Comparison of ENCODE assay signal across 8 cellular contexts in the genomic region with DNA sequence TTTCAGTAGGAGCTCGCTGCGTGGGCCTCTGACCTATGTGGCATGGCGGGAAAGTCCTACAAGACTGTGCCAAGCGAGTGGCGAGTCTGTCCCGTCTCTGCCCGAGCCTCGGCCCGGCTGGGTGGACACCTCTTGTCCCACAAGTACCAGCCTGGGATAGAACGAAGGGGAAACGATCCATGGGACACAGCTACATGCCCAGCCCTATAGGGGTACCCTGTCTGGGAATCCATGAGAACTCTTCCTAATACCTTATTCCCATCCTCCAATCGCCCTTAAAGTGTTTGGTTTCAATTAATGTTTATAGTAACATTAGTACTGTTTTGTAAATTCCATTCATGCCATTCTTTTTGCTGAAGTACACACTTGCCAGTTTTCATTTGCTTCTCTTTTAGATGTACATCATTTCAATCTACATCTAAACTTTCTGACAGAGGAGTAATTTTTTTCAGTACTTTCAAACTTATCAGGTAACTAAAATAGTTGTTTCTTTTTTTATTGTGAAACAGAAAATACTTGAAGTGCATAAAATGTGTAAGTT. TPM values are rescaled to one million over a fixed set of nuclear protein-coding genes. Genes with fewer than 3 reads are reported as not detected.
DNase-seq lines count a peak whose midpoint lies in the region; ATAC-seq, FAIRE-seq and TF ChIP-seq lines count a peak whose summit lies in the region.

No MANE protein-coding gene starts in this region.

- H4K20me1 ChIP-seq in IMR-90 (ENCODE audit: insufficient read depth, low read length): no peaks in the 10 kb centered on the region

- H2BK15ac ChIP-seq in IMR-90 (ENCODE audit: low read depth, low read length): no peak overlapping the region; the same call in 2 of the 3 replicates

- H3K27me3 ChIP-seq in CD4-positive, CD25-positive, alpha-beta regulatory T cell (ENCODE audit: control insufficient read depth, insufficient read depth, low read length): no peaks in the 10 kb centered on the region
- H3K27me3 ChIP-seq in IMR-90 (ENCODE audit: control insufficient read depth, insufficient read depth, low read length) (no peaks in the 10 kb centered on the region), ovary (no peaks in the 10 kb centered on the region)

- H2BK120ac ChIP-seq in IMR-90 (ENCODE audit: low read depth, low read length): peak overlapping the region; percentile 78

- H3K18ac ChIP-seq in IMR-90 (ENCODE audit: low read depth, low read length): peak overlapping the region; percentile 92

- peak overlapping the region; percentile 94 for H3K27ac ChIP-seq in CD4-positive, CD25-positive, alpha-beta regulatory T cell (ENCODE audit: insufficient read depth, low read length, poor library complexity, severe bottlenecking)
- H3K27ac ChIP-seq in IMR-90 (ENCODE audit: insufficient read depth, low read length) (peak overlapping the region; percentile 95), ovary (peak overlapping the region; percentile 39 to 69)

- intact Hi-C loops in IMR-90 (cut with micrococcal nuclease) (loop anchor here (1.0 kb wide), 1 partner anchor 11 kb away; the partner anchor contains the start of gene ZNF345), ovary (cut with DNase I) (no loop called here)

- peak overlapping the region; percentile 79 to 97 for H4K8ac ChIP-seq in IMR-90 (ENCODE audit: low read depth in 2 of 2, low read length in 2 of 2)

- peaks cover 23 to 34% of the 10 kb centered on the region in 2 experiments for H3K9me3 ChIP-seq in CD4-positive, CD25-positive, alpha-beta regulatory T cell (ENCODE audit: control insufficient read depth in 2 of 2, low read length in 2 of 2)
- H3K9me3 ChIP-seq in IMR-90 (ENCODE audit: control insufficient read depth, insufficient read depth, low read length): peaks cover 16% of the 10 kb centered on the region
- peaks cover 0 to 10% of the 10 kb centered on the region in 2 donors for H3K9me3 ChIP-seq in ovary

- peak overlapping the region; percentile 61; the same call in 1 of the 2 replicates for H2AK5ac ChIP-seq in IMR-90 (ENCODE audit: low read depth, low read length)

- peak overlapping the region; percentile 97 for H3K4ac ChIP-seq in IMR-90 (ENCODE audit: low read depth, low read length)

- no peak for TF ChIP-seq CTCF in IMR-90 (conservative IDR thresholded peaks at IDR 0.05; ENCODE audit: low read depth, low read length)
- no peak for TF ChIP-seq CTCF in ovary (IDR thresholded peaks at IDR 0.05)

- H3K4me1 ChIP-seq in CD4-positive, CD25-positive, alpha-beta regulatory T cell (ENCODE audit: control insufficient read depth, insufficient read depth, low read length, poor library complexity, severe bottlenecking): peaks cover 18% of the 10 kb centered on the region
- H3K4me1 ChIP-seq in IMR-90 (ENCODE audit: control insufficient read depth, insufficient read depth, low read length): 0 out of 2 replicates have a peak, but pooled peaks cover 1% of the 10 kb centered on the region
- peaks cover 2% of the 10 kb centered on the region for H3K4me1 ChIP-seq in ovary (ENCODE audit: insufficient read depth)

- peak overlapping the region in 1 of 3 donors; percentile 83 for H3K27ac Mint-ChIP-seq in CD4-positive, CD25-positive, alpha-beta regulatory T cell

- no peak for DNase-seq in CD4-positive, CD25-positive, alpha-beta regulatory T cell
- DNase-seq in IMR-90 (peak; percentile 8), ovary (no peak), SW480 (ENCODE audit: low spot score) (no peak), NCI-H2029 treated with DMSO at 0.1 percent for 48 hours (lab: John Stamatoyannopoulos, UW) (no peak)
- no peak for DNase-seq in effector CD4-positive, alpha-beta T cell

- peaks cover 0 to 28% (median 8%) of the 10 kb centered on the region in 7 donors for H3K9me3 Mint-ChIP-seq in CD4-positive, CD25-positive, alpha-beta regulatory T cell

- ATAC-seq in CD4-positive, CD25-positive, alpha-beta regulatory T cell (ENCODE audit: low read depth in 2 of 2): no peak
- ATAC-seq in IMR-90 (ENCODE audit: low read depth) (peak; percentile 44), GM19397 (IDR thresholded peaks at IDR 0.05; ENCODE audit: unreplicated experiment) (no peak)

- H3K79me1 ChIP-seq in IMR-90 (ENCODE audit: low read depth in 1 of 2, low read length in 2 of 2): peaks cover 14 to 23% of the 10 kb centered on the region in 2 experiments

- peak overlapping the region; percentile 96 for H4K91ac ChIP-seq in IMR-90 (ENCODE audit: insufficient read depth, low read depth, low read length)

- H3K27me3 Mint-ChIP-seq in CD4-positive, CD25-positive, alpha-beta regulatory T cell: no peaks in the 10 kb centered on the region

- no peak overlapping the region for H3K4me3 Mint-ChIP-seq in CD4-positive, CD25-positive, alpha-beta regulatory T cell

- peak overlapping the region; percentile 91 for H3K4me3 ChIP-seq in CD4-positive, CD25-positive, alpha-beta regulatory T cell (ENCODE audit: low read depth, low read length)
- H3K4me3 ChIP-seq in IMR-90 (ENCODE audit: insufficient read depth, low read depth, low read length): peak overlapping the region; percentile 70
- peak overlapping the region; percentile 57 for H3K4me3 ChIP-seq in ovary

- peak; percentile 91 for FAIRE-seq in endometrium (lab: Jason Lieb, UNC)

- no peak for TF ChIP-seq RAD21 in IMR-90 (IDR thresholded peaks at IDR 0.05; ENCODE audit: low read length)

- H4K5ac ChIP-seq in IMR-90 (ENCODE audit: low read depth, low read length): peak overlapping the region; percentile 94

- H2AFZ ChIP-seq in IMR-90 (replicated peaks; ENCODE audit: low read length, poor library complexity): peak overlapping the region; percentile 99

- CTCF ChIA-PET in IMR-90 (lab: Yijun Ruan, JAX): no interaction called here

- peak overlapping the region; percentile 87 for H3K9ac ChIP-seq in IMR-90 (ENCODE audit: low read depth, low read length)

- in situ Hi-C loops in IMR-90 (cut with MboI; ENCODE audit: low sequenced_read_pairs): no loop called here

- peaks cover 10% of the 10 kb centered on the region for H3K36me3 ChIP-seq in CD4-positive, CD25-positive, alpha-beta regulatory T cell (ENCODE audit: control insufficient read depth, insufficient read depth, low read length)
- H3K36me3 ChIP-seq in IMR-90 (ENCODE audit: control insufficient read depth, insufficient read depth, low read length) (no peaks in the 10 kb centered on the region; the same call in none of the 2 replicates), ovary (no peaks in the 10 kb centered on the region)

- TF ChIP-seq POLR2A in IMR-90 (IDR thresholded peaks at IDR 0.05; ENCODE audit: low read depth, low read length) (no peak), ovary (IDR thresholded peaks at IDR 0.05) (no peak)

- TF ChIP-seq EP300 in ovary (IDR thresholded peaks at IDR 0.05): no peak

- peaks cover 0 to 14% (median 4%) of the 10 kb centered on the region in 4 donors for H3K4me1 Mint-ChIP-seq in CD4-positive, CD25-positive, alpha-beta regulatory T cell

- H2BK5ac ChIP-seq in IMR-90 (ENCODE audit: low read depth, low read length, poor library complexity, severe bottlenecking): peak overlapping the region; percentile 97

- no TSS peak for BruUV-seq in IMR-90 (replicated peaks; lab: Mats Ljungman, UMichigan)

- H3K14ac ChIP-seq in IMR-90 (replicated peaks; ENCODE audit: low read depth, low read length): peak overlapping the region; percentile 99

- H3K23ac ChIP-seq in IMR-90 (ENCODE audit: low read depth, low read length): peak overlapping the region; percentile 91; the same call in 1 of the 2 replicates

- dilution Hi-C loops in IMR-90 (cut with HindIII; ENCODE audit: low sequenced_read_pairs, unreplicated experiment): no loop called here

- WGBS in IMR-90 (ENCODE audit: extremely low coverage in 2 of 2, insufficient read length in 1 of 2), 2 experiments: no CpG with 5 or more reads among the region's 12 CpGs
- WGBS in ovary, 3 donors: 0 to 4% (median 1%) methylated on average over 12 of the region's 12 CpGs

- peak overlapping the region; percentile 94 for H2AK9ac ChIP-seq in IMR-90 (replicated peaks; ENCODE audit: low read depth, low read length, poor library complexity)

- no peaks in the 10 kb centered on the region for H3K9me1 ChIP-seq in IMR-90 (ENCODE audit: insufficient read depth, low read length)

- H3K4me2 ChIP-seq in IMR-90 (ENCODE audit: low read depth, low read length): peak overlapping the region; percentile 87

- H2BK20ac ChIP-seq in IMR-90 (ENCODE audit: low read depth, low read length): peak overlapping the region; percentile 41; the same call in 1 of the 2 replicates

- POLR2A ChIA-PET in IMR-90 (lab: Charles Lee; ENCODE audit: unreplicated experiment): interaction anchor here (1.3 kb wide), 1 partner anchor 11 kb away, joined by 5 read pairs; the partner anchor contains the start of gene ZNF345

- peaks cover 19% of the 10 kb centered on the region for H3K36me3 Mint-ChIP-seq in CD4-positive, CD25-positive, alpha-beta regulatory T cell

- H3K56ac ChIP-seq in IMR-90 (ENCODE audit: extremely low read depth, insufficient read depth, low read length): peak overlapping the region; percentile 86

TF ChIP-seq in IMR-90, 13 proteins besides CTCF, POLR2A, EP300 and RAD21 (continues in another document):
- TF ChIP-seq RCOR1 (IDR thresholded peaks at IDR 0.05; ENCODE audit: insufficient replicate concordance, low read length) (no peak), MAFK (IDR thresholded peaks at IDR 0.05; ENCODE audit: low read depth, low read length) (no peak), SMC3 (IDR thresholded peaks at IDR 0.05; ENCODE audit: low read depth, low read length) (no peak)

RNA-seq across cellular contexts. Expression of gene ZNF790, which starts 0.7 kb away (rescaled TPM):
- 3.7 TPM for total RNA-seq in CD4-positive, CD25-positive, alpha-beta regulatory T cell
- polyA plus RNA-seq in CD4-positive, CD25-positive, alpha-beta regulatory T cell: 1 to 10 TPM; 6.2 to 9.4 (median 8.2) TPM
- total RNA-seq in IMR-90 (2012; rRNA removed) (4.3 and 6.4 TPM in 2 replicates), ovary (10 to 100 TPM in 1 of 7 donors, 1 to 10 TPM in 6; 3.6 to 11.8 (median 8.3) TPM)
- polyA plus RNA-seq in IMR-90 (2012; rRNA removed) (0.97 and 1.5 TPM in 2 replicates), ovary (1 to 10 TPM; 3.5 to 4.5 TPM)
- polyA plus RNA-seq in IMR-90 (2012; cell fraction: cytosol; rRNA removed): 0.34 and 0.62 TPM in 2 replicates
- polyA plus RNA-seq in IMR-90 (2012; cell fraction: nucleus; rRNA removed; ENCODE audit: low replicate concordance): 0.36 and 0.80 TPM in 2 replicates

RNA-seq across cellular contexts. Expression of gene ZNF345, which starts 11.8 kb away (rescaled TPM):
- total RNA-seq in CD4-positive, CD25-positive, alpha-beta regulatory T cell: 9.1 TPM
- polyA plus RNA-seq in CD4-positive, CD25-positive, alpha-beta regulatory T cell: 10 to 100 TPM in 2 of 4 donors, 1 to 10 TPM in 2; 6.8 to 12.9 (median 8.7) TPM
- total RNA-seq in IMR-90 (2012; rRNA removed) (2.5 and 3.0 TPM in 2 replicates), ovary (10 to 100 TPM in 2 of 7 donors, 1 to 10 TPM in 5; 3.2 to 14.1 (median 9.2) TPM)
- polyA plus RNA-seq in IMR-90 (2012; rRNA removed) (1.5 and 1.8 TPM in 2 replicates), ovary (1 to 10 TPM; 3.5 to 5.9 TPM)
- 0.66 TPM in 2 replicates for polyA plus RNA-seq in IMR-90 (2012; cell fraction: cytosol; rRNA removed)
- polyA plus RNA-seq in IMR-90 (2012; cell fraction: nucleus; rRNA removed; ENCODE audit: low replicate concordance): 0.74 and 3.6 TPM in 2 replicates
